Comparison of ENCODE assay signal across 1 cellular context in genomic region chr6:113719056-113719455, GRCh38.
TF ChIP-seq lines count a peak whose summit lies in the region.

No MANE protein-coding gene starts in this region.

TF ChIP-seq in HepG2, 621 proteins besides CTCF, POLR2A, EP300 and RAD21 (continued from another document):
- TF ChIP-seq, protein P1, sequence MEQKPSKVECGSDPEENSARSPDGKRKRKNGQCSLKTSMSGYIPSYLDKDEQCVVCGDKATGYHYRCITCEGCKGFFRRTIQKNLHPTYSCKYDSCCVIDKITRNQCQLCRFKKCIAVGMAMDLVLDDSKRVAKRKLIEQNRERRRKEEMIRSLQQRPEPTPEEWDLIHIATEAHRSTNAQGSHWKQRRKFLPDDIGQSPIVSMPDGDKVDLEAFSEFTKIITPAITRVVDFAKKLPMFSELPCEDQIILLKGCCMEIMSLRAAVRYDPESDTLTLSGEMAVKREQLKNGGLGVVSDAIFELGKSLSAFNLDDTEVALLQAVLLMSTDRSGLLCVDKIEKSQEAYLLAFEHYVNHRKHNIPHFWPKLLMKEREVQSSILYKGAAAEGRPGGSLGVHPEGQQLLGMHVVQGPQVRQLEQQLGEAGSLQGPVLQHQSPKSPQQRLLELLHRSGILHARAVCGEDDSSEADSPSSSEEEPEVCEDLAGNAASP (CRISPR knock-in tag; IDR thresholded peaks at IDR 0.05; ENCODE audit: borderline replicate concordance) = peak; percentile 37; the same call in 1 of the 2 replicates
- TF ChIP-seq ZNF558 (CRISPR knock-in tag; IDR thresholded peaks at IDR 0.05; ENCODE audit: borderline replicate concordance) (no peak), CEBPG (CRISPR knock-in tag; IDR thresholded peaks at IDR 0.05) (peak; percentile 68), SP140L (CRISPR knock-in tag; IDR thresholded peaks at IDR 0.05; ENCODE audit: borderline replicate concordance) (no peak), ZNF616 (CRISPR knock-in tag; IDR thresholded peaks at IDR 0.05; ENCODE audit: low read depth) (no peak)
- TF ChIP-seq, protein P2, sequence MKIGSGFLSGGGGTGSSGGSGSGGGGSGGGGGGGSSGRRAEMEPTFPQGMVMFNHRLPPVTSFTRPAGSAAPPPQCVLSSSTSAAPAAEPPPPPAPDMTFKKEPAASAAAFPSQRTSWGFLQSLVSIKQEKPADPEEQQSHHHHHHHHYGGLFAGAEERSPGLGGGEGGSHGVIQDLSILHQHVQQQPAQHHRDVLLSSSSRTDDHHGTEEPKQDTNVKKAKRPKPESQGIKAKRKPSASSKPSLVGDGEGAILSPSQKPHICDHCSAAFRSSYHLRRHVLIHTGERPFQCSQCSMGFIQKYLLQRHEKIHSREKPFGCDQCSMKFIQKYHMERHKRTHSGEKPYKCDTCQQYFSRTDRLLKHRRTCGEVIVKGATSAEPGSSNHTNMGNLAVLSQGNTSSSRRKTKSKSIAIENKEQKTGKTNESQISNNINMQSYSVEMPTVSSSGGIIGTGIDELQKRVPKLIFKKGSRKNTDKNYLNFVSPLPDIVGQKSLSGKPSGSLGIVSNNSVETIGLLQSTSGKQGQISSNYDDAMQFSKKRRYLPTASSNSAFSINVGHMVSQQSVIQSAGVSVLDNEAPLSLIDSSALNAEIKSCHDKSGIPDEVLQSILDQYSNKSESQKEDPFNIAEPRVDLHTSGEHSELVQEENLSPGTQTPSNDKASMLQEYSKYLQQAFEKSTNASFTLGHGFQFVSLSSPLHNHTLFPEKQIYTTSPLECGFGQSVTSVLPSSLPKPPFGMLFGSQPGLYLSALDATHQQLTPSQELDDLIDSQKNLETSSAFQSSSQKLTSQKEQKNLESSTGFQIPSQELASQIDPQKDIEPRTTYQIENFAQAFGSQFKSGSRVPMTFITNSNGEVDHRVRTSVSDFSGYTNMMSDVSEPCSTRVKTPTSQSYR (CRISPR knock-in tag; IDR thresholded peaks at IDR 0.05; ENCODE audit: borderline replicate concordance) = no peak
